In the genomic region with DNA sequence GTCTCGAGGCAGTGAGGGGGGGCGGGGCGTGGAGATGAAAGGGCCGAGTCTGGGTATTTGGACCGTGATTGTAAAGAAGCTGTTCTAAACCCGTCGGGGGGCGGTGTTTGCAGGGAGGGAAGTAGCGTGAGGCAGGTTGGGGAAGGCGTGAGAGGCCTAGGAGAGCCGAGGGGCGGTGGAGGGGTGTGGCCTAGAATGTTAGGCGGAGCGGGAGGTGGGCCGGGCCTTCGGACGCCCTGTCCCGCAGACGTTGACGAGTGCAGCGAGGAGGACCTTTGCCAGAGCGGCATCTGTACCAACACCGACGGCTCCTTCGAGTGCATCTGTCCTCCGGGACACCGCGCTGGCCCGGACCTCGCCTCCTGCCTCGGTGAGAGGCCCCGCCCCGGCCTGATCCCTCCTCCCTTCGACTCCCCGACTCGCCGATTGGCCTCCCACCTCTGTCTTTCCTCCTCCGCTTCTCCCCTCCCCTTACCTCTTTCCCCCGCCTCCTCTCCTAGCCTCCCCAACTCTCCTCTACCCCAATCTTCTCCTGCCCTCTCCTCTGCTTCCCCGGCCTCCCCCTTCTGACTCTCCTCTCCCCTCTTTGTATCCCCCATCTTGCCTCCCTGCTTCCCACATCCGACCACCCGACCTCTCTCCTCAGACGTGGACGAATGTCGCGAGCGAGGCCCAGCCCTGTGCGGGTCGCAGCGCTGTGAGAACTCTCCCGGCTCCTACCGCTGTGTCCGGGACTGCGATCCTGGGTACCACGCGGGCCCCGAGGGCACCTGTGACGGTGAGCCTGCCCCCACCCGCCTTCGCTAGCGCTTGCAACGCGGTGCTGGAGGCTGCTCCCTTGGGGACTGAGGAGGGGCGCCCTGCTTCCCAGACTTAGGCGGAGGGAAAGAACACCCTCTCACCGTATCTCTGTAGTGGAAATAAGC, we compare ENCODE assay signal across 8 cellular contexts. TPM values are rescaled to one million over a fixed set of nuclear protein-coding genes. Genes with fewer than 3 reads are reported as not detected.
DNase-seq lines count a peak whose midpoint lies in the region; ATAC-seq and TF ChIP-seq lines count a peak whose summit lies in the region.

No MANE protein-coding gene starts in this region.

- H3K36me3 ChIP-seq in PC-3 (ENCODE audit: low read depth, low read length): no peaks in the 10 kb centered on the region

- H3K4me3 ChIP-seq in epithelial cell of esophagus (ENCODE audit: low read length): peak overlapping the region; percentile 77
- no peak overlapping the region for H3K4me3 ChIP-seq in PC-3 (ENCODE audit: low read length)

- H3K36me3 Mint-ChIP-seq in activated CD8-positive, alpha-beta memory T cell treated with anti-CD3 and anti-CD28 coated beads, Interleukin-2, amount 10 ng/mL, durations not matched to agents 7 days and 5 days: peaks cover 8% of the 10 kb centered on the region
- no peaks in the 10 kb centered on the region for H3K36me3 Mint-ChIP-seq in naive B cell

- DNase-seq in GM10266 (ENCODE audit: extremely low spot score) (peak; percentile 92), NCI-H748 (lab: John Stamatoyannopoulos, UW; ENCODE audit: unreplicated experiment) (peak; percentile 90), epithelial cell of esophagus (ENCODE audit: low read depth) (peak; percentile 92), naive B cell (peak; percentile 84), PC-3 (no peak)
- peak; percentile 93 for DNase-seq in activated CD8-positive, alpha-beta memory T cell treated with anti-CD3 and anti-CD28 coated beads, Interleukin-2, amount 10 ng/mL, durations not matched to agents 7 days and 5 days
- DNase-seq in stimulated activated naive CD4-positive, alpha-beta T cell treated with Interleukin-2 at 50 U/mL for 16 hours (lab: John Stamatoyannopoulos, UW): peak; percentile 95

- H4K20me1 ChIP-seq in PC-3 (ENCODE audit: low read length): no peaks in the 10 kb centered on the region

- peak; percentile 43 for ATAC-seq in HG02981 (IDR thresholded peaks at IDR 0.05; ENCODE audit: unreplicated experiment)
- peak; percentile 70 for ATAC-seq in activated CD8-positive, alpha-beta memory T cell treated with anti-CD3 and anti-CD28 coated beads, Interleukin-2, amount 10 ng/mL, durations not matched to agents 7 days and 5 days
- ATAC-seq in naive B cell (ENCODE audit: low read depth in 2 of 2): peak; percentile 62 to 64
- no peak for ATAC-seq in PC-3

- no peak overlapping the region for H3K27ac ChIP-seq in PC-3 (ENCODE audit: low read length)

- H3K9me3 ChIP-seq in PC-3 (ENCODE audit: low read length): no peaks in the 10 kb centered on the region

- no peaks in the 10 kb centered on the region for H3K27me3 Mint-ChIP-seq in activated CD8-positive, alpha-beta memory T cell treated with anti-CD3 and anti-CD28 coated beads, Interleukin-2, amount 10 ng/mL, durations not matched to agents 7 days and 5 days
- H3K27me3 Mint-ChIP-seq in naive B cell: no peaks in the 10 kb centered on the region

- TF ChIP-seq CTCF in GM10266 (IDR thresholded peaks at IDR 0.05; ENCODE audit: control insufficient read depth, insufficient read depth, low read depth, missing control alignments) (no peak), epithelial cell of esophagus (IDR thresholded peaks at IDR 0.05; ENCODE audit: insufficient read depth, low read depth, low read length, missing control alignments) (no peak), PC-3 (conservative IDR thresholded peaks at IDR 0.05; ENCODE audit: low read depth, low read length) (no peak)

- no peaks in the 10 kb centered on the region for H3K9me3 Mint-ChIP-seq in activated CD8-positive, alpha-beta memory T cell treated with anti-CD3 and anti-CD28 coated beads, Interleukin-2, amount 10 ng/mL, durations not matched to agents 7 days and 5 days (ENCODE audit: low read depth)
- H3K9me3 Mint-ChIP-seq in naive B cell: no peaks in the 10 kb centered on the region

- H3K9me2 ChIP-seq in PC-3 (replicated peaks; ENCODE audit: low read length): no peaks in the 10 kb centered on the region

- H2AFZ ChIP-seq in PC-3 (ENCODE audit: low read length): no peak overlapping the region

- no peaks in the 10 kb centered on the region for H3F3A ChIP-seq in PC-3 (ENCODE audit: low read length, unreplicated experiment)

- no TSS peak for BruUV-seq in PC-3 (replicated peaks; lab: Mats Ljungman, UMichigan)

- H3K4me1 Mint-ChIP-seq in activated CD8-positive, alpha-beta memory T cell treated with anti-CD3 and anti-CD28 coated beads, Interleukin-2, amount 10 ng/mL, durations not matched to agents 7 days and 5 days: peaks cover 42% of the 10 kb centered on the region
- peaks cover 40 to 51% (median 50%) of the 10 kb centered on the region in 3 donors for H3K4me1 Mint-ChIP-seq in naive B cell

- POLR2A ChIA-PET in PC-3 (lab: Charles Lee; ENCODE audit: unreplicated experiment): no interaction called here

- CTCF ChIA-PET in activated CD8-positive, alpha-beta memory T cell treated with anti-CD3 and anti-CD28 coated beads, Interleukin-2, amount 10 ng/mL, durations not matched to agents 7 days and 5 days (lab: Charles Lee): interaction anchor here (0.9 to 4.6 kb wide), 8 partner anchors 12 to 148 kb away, joined by 3 to 65 read pairs (median 4); partner anchors contain the start of genes BLVRB and LTBP4
- CTCF ChIA-PET in PC-3 (lab: Charles Lee): no interaction called here

- H3K79me2 ChIP-seq in PC-3 (ENCODE audit: low read length): no peaks in the 10 kb centered on the region

- intact Hi-C loops in PC-3 (cut with micrococcal nuclease): no loop called here

- H3K4me2 ChIP-seq in PC-3 (ENCODE audit: low read length): no peak overlapping the region

- H3K4me3 Mint-ChIP-seq in activated CD8-positive, alpha-beta memory T cell treated with anti-CD3 and anti-CD28 coated beads, Interleukin-2, amount 10 ng/mL, durations not matched to agents 7 days and 5 days: peak overlapping the region; percentile 91
- peak overlapping the region; percentile 93 to 98 (median 96) for H3K4me3 Mint-ChIP-seq in naive B cell

- H3K9ac ChIP-seq in PC-3 (ENCODE audit: low read length): no peak overlapping the region

- no peaks in the 10 kb centered on the region for H3K27me3 ChIP-seq in PC-3 (ENCODE audit: low read length)

- H3K27ac Mint-ChIP-seq in activated CD8-positive, alpha-beta memory T cell treated with anti-CD3 and anti-CD28 coated beads, Interleukin-2, amount 10 ng/mL, durations not matched to agents 7 days and 5 days: peak overlapping the region; percentile 96
- H3K27ac Mint-ChIP-seq in naive B cell: peak overlapping the region; percentile 86 to 96 (median 94)

- peaks cover 18% of the 10 kb centered on the region for H3K4me1 ChIP-seq in PC-3 (ENCODE audit: insufficient read depth, low read length)

RNA-seq across cellular contexts. Expression of gene LTBP4, which starts 12.8 kb away (rescaled TPM):
- total RNA-seq in activated CD8-positive, alpha-beta memory T cell treated with anti-CD3 and anti-CD28 coated beads, Interleukin-2, amount 10 ng/mL, durations not matched to agents 7 days and 5 days: 10 to 100 TPM; 42.8 to 75.9 TPM
- 10 to 100 TPM in 5 of 6 donors, 1 to 10 TPM in 1; 9.6 to 18.1 (median 14.5) TPM for polyA plus RNA-seq in naive B cell (ENCODE audit: low read depth in 6 of 6)
- total RNA-seq in PC-3 (2014; rRNA removed): 8.9 and 16.7 TPM in 2 replicates

RNA-seq across cellular contexts. Expression of gene SHKBP1, which starts 37.3 kb away (rescaled TPM):
- 100 to 1,000 TPM; 135 to 153 TPM for total RNA-seq in activated CD8-positive, alpha-beta memory T cell treated with anti-CD3 and anti-CD28 coated beads, Interleukin-2, amount 10 ng/mL, durations not matched to agents 7 days and 5 days
- 100 to 1,000 TPM; 125 to 196 (median 152) TPM for polyA plus RNA-seq in naive B cell (ENCODE audit: low read depth in 6 of 6)
- 43.0 and 63.2 TPM in 2 replicates for total RNA-seq in PC-3 (2014; rRNA removed)
